ENCODE assay signal across 1 cellular context in genomic region chr6:44074383-44075136, GRCh38.
TF ChIP-seq lines count a peak whose summit lies in the region.

No MANE protein-coding gene starts in this region.

TF ChIP-seq in HepG2, 621 proteins besides CTCF, POLR2A, EP300 and RAD21 (continued from another document and continues in another):
- TF ChIP-seq ZNF280D (CRISPR knock-in tag; IDR thresholded peaks at IDR 0.05) (0 out of 2 replicates have a peak, but pooled peaks have one; percentile 18), SAP130 (CRISPR knock-in tag; IDR thresholded peaks at IDR 0.05; ENCODE audit: low read depth) (peak; percentile 61; the same call in 1 of the 2 replicates), PATZ1 (CRISPR knock-in tag; IDR thresholded peaks at IDR 0.05) (peak; percentile 70), NR0B2 (CRISPR knock-in tag; IDR thresholded peaks at IDR 0.05) (peak; percentile 12; the same call in 1 of the 2 replicates), ZNF784 (CRISPR knock-in tag; IDR thresholded peaks at IDR 0.05; ENCODE audit: borderline replicate concordance) (peak; percentile 53; the same call in 1 of the 2 replicates), ZNF580 (CRISPR knock-in tag; IDR thresholded peaks at IDR 0.05; ENCODE audit: borderline replicate concordance, low read depth) (no peak; the same call in none of the 2 replicates), ZNF230 (CRISPR knock-in tag; IDR thresholded peaks at IDR 0.05) (peak; percentile 85; the same call in 1 of the 2 replicates), POGZ (CRISPR knock-in tag; IDR thresholded peaks at IDR 0.05) (no peak), ZNF792 (CRISPR knock-in tag; IDR thresholded peaks at IDR 0.05) (peak; percentile 60; the same call in 1 of the 2 replicates), TOPORS (CRISPR knock-in tag; IDR thresholded peaks at IDR 0.05) (no peak), ZNF547 (CRISPR knock-in tag; IDR thresholded peaks at IDR 0.05) (0 out of 2 replicates have a peak, but pooled peaks have one; percentile 19), ZNF775 (CRISPR knock-in tag; IDR thresholded peaks at IDR 0.05; ENCODE audit: borderline replicate concordance) (no peak), ZFP1 (CRISPR knock-in tag; IDR thresholded peaks at IDR 0.05) (peak; percentile 41), FOXO4 (CRISPR knock-in tag; conservative IDR thresholded peaks at IDR 0.05) (no peak), KDM4B (CRISPR knock-in tag; IDR thresholded peaks at IDR 0.05) (peak; percentile 69; the same call in 1 of the 2 replicates), HHEX (CRISPR knock-in tag; IDR thresholded peaks at IDR 0.05) (no peak), ZNF513 (CRISPR knock-in tag; conservative IDR thresholded peaks at IDR 0.05) (0 out of 2 replicates have a peak, but pooled peaks have one; percentile 52), ZNF18 (CRISPR knock-in tag; IDR thresholded peaks at IDR 0.05; ENCODE audit: insufficient replicate concordance) (no peak), ZNF34 (CRISPR knock-in tag; IDR thresholded peaks at IDR 0.05; ENCODE audit: borderline replicate concordance) (0 out of 2 replicates have a peak, but pooled peaks have one; percentile 78), CAMTA2 (CRISPR knock-in tag; IDR thresholded peaks at IDR 0.05; ENCODE audit: borderline replicate concordance) (0 out of 2 replicates have a peak, but pooled peaks have one; percentile 7), ATAD3A (CRISPR knock-in tag; IDR thresholded peaks at IDR 0.05) (peak; percentile 76; the same call in 1 of the 2 replicates), FOXA3 (CRISPR knock-in tag; IDR thresholded peaks at IDR 0.05) (peak; percentile 45), ADNP (CRISPR knock-in tag; IDR thresholded peaks at IDR 0.05) (peak; percentile 35; the same call in 1 of the 2 replicates), CSRNP1 (CRISPR knock-in tag; IDR thresholded peaks at IDR 0.05) (0 out of 2 replicates have a peak, but pooled peaks have one; percentile 2), GRHL1 (CRISPR knock-in tag; conservative IDR thresholded peaks at IDR 0.05) (no peak), CCDC6 (CRISPR knock-in tag; IDR thresholded peaks at IDR 0.05) (no peak), BCL3 (CRISPR knock-in tag; IDR thresholded peaks at IDR 0.05) (peak; percentile 59), ZNF878 (CRISPR knock-in tag; IDR thresholded peaks at IDR 0.05) (no peak), HOXA3 (CRISPR knock-in tag; IDR thresholded peaks at IDR 0.05) (peak; percentile 67), GTF2F1 (IDR thresholded peaks at IDR 0.05; ENCODE audit: low read length) (no peak), DNMT1 (CRISPR knock-in tag; IDR thresholded peaks at IDR 0.05) (no peak), AKNA (CRISPR knock-in tag; IDR thresholded peaks at IDR 0.05; ENCODE audit: borderline replicate concordance) (no peak), NR2F6 (IDR thresholded peaks at IDR 0.05) (no peak), NR2F6 (CRISPR knock-in tag; IDR thresholded peaks at IDR 0.05) (peak; percentile 57; the same call in 1 of the 2 replicates)
